8 cellular contexts compared by ENCODE assay signal in the genomic region with DNA sequence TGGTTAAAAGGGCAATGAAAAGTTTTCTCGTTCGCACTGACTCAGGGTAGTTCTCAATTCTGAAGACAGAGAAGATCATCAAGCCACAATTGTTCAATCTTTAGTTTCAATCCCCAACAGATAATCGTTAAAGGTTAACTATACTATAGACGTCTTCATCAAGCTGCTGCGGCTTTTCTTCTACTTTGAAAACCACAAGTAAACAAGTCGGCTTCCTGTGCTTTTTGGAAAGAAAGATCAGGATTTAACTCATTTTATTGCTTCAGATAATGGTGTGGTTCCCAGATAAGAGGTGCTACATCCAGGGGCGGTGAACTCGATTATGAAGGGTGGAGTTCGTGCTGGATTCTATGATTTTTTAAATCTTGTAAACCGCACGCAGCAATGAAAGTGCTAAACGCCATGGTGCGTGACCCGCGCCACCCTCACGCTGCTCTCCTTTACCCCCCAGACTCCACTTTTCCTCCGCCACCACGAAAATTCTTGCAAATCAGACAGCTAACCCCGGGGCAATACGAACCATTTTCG. TPM values are rescaled to one million over a fixed set of nuclear protein-coding genes. Genes with fewer than 3 reads are reported as not detected.
DNase-seq lines count a peak whose midpoint lies in the region; ATAC-seq and TF ChIP-seq lines count a peak whose summit lies in the region.

No MANE protein-coding gene starts in this region.

- H3K4me1 ChIP-seq in heart left ventricle (peaks cover 0 to 25% (median 5%) of the 10 kb centered on the region in 12 donors), muscle layer of duodenum (ENCODE audit: control insufficient read depth in 1 of 2, insufficient read depth in 2 of 2, low read length in 2 of 2) (peaks cover 0 to 17% of the 10 kb centered on the region in 2 donors)

- H3K9me3 ChIP-seq in heart left ventricle (no peaks in the 10 kb centered on the region), muscle layer of duodenum (ENCODE audit: control insufficient read depth in 1 of 2, low read length in 2 of 2) (no peaks in the 10 kb centered on the region)

- TF ChIP-seq CTCF in heart left ventricle (IDR thresholded peaks at IDR 0.05) = no peak

- H3K36me3 ChIP-seq in heart left ventricle (no peaks in the 10 kb centered on the region), muscle layer of duodenum (ENCODE audit: control insufficient read depth in 1 of 2, insufficient read depth in 2 of 2, low read length in 2 of 2) (no peaks in the 10 kb centered on the region)

- H3K4me3 ChIP-seq in heart left ventricle (peak overlapping the region; percentile 46 to 85 (median 62)), muscle layer of duodenum (ENCODE audit: low read depth in 1 of 2, low read length in 2 of 2) (peak overlapping the region; percentile 62 to 84)

- H3K27ac ChIP-seq in heart left ventricle (peak overlapping the region in 7 of 12 donors; percentile 37 to 72 (median 62)), muscle layer of duodenum (ENCODE audit: low read length) (peak overlapping the region; percentile 51)

- no peak for TF ChIP-seq POLR2A in heart left ventricle (IDR thresholded peaks at IDR 0.05)

- ATAC-seq in heart left ventricle = no peak
- no peak for ATAC-seq in Right ventricle myocardium superior (ENCODE audit: poor library complexity)
- peak; percentile 43 for ATAC-seq in HG02678 (IDR thresholded peaks at IDR 0.05; ENCODE audit: unreplicated experiment)

- 1 to 4% (median 2%) methylated on average over 21 of the region's 21 CpGs for WGBS in heart left ventricle, 4 donors

- DNase-seq in heart left ventricle (no peak), Right ventricle myocardium superior (no peak), NCI-H748 treated with DMSO at 0.1 percent for 48 hours (lab: John Stamatoyannopoulos, UW) (peak; percentile 57), islet precursor cell (no peak), cerebellar cortex (ENCODE audit: low spot score) (no peak)
- DNase-seq in central memory CD4-positive, alpha-beta T cell = peak; percentile 19

- H3K27me3 ChIP-seq in heart left ventricle (peaks cover 0 to 59% (median 26%) of the 10 kb centered on the region in 9 donors), muscle layer of duodenum (ENCODE audit: low read depth, low read length) (peaks cover 19% of the 10 kb centered on the region)

- intact Hi-C loops in heart left ventricle (cut with DNase I) (loop anchor here in 1 of 10 donors (10.0 kb wide), 2 partner anchors 109 to 329 kb away; no protein-coding TSS in a partner anchor), Right ventricle myocardium superior (cut with DNase I) (no loop called here)

RNA-seq across cellular contexts. Expression of gene CDCA7, which starts 0.5 kb away (rescaled TPM):
- total RNA-seq in heart left ventricle = 1 to 10 TPM in 5 of 9 donors, under 1 TPM in 4; 0.12 to 3.7 (median 1.1) TPM
- under 1 TPM; 0.37 to 0.65 TPM for polyA plus RNA-seq in heart left ventricle
- 1.3 TPM for total RNA-seq in Right ventricle myocardium superior

Comparison
In these comparisons a context has a peak if more than half of its experiments do, and no peak if none do; other contexts are left out.
1. DNase-seq: peak in NCI-H748 treated with DMSO at 0.1 percent for 48 hours (single experiment) and central memory CD4-positive, alpha-beta T cell (single experiment); none in heart left ventricle (0 of 5), Right ventricle myocardium superior (single experiment), islet precursor cell (single experiment) and cerebellar cortex (single experiment).